Comparison of ENCODE assay signal across 8 cellular contexts in genomic region chr15:78873796-78874761, GRCh38. TPM values are rescaled to one million over a fixed set of nuclear protein-coding genes. Genes with fewer than 3 reads are reported as not detected.
DNase-seq lines count a peak whose midpoint lies in the region; ATAC-seq and TF ChIP-seq lines count a peak whose summit lies in the region.

No MANE protein-coding gene starts in this region.

- peaks cover 14% of the 10 kb centered on the region for H3K36me3 Mint-ChIP-seq in activated T-helper 1 cell treated with anti-CD3 and anti-CD28 coated beads, Interleukin-12 subunit alpha, Interleukin-12 subunit beta, Interleukin-2, Interleukin-4 antibody, amounts not matched to agents 30 ng/mL and 10 ng/mL and 1 ng/mL, durations not matched to agents 14 hours and 24 hours and 36 hours (ENCODE audit: low read depth)

- TF ChIP-seq CTCF in foreskin keratinocyte (conservative IDR thresholded peaks at IDR 0.05) = no peak

- H3K4me3 ChIP-seq in MG63 (peak overlapping the region; percentile 100), rectal smooth muscle tissue (ENCODE audit: low read length) (peak overlapping the region; percentile 97)

- H3K27me3 ChIP-seq in MG63 = no peaks in the 10 kb centered on the region
- no peaks in the 10 kb centered on the region for H3K27me3 ChIP-seq in foreskin keratinocyte
- no peaks in the 10 kb centered on the region for H3K27me3 ChIP-seq in rectal smooth muscle tissue (ENCODE audit: control insufficient read depth, insufficient read depth, low read length)

- H3K27ac Mint-ChIP-seq in activated T-helper 1 cell treated with anti-CD3 and anti-CD28 coated beads, Interleukin-12 subunit alpha, Interleukin-12 subunit beta, Interleukin-2, Interleukin-4 antibody, amounts not matched to agents 30 ng/mL and 10 ng/mL and 1 ng/mL, durations not matched to agents 14 hours and 24 hours and 36 hours = peak overlapping the region; percentile 98

- no peaks in the 10 kb centered on the region for H3K27me3 Mint-ChIP-seq in activated T-helper 1 cell treated with anti-CD3 and anti-CD28 coated beads, Interleukin-12 subunit alpha, Interleukin-12 subunit beta, Interleukin-2, Interleukin-4 antibody, amounts not matched to agents 30 ng/mL and 10 ng/mL and 1 ng/mL, durations not matched to agents 14 hours and 24 hours and 36 hours (ENCODE audit: insufficient read depth)

- no peaks in the 10 kb centered on the region for H3K9me3 Mint-ChIP-seq in activated T-helper 1 cell treated with anti-CD3 and anti-CD28 coated beads, Interleukin-12 subunit alpha, Interleukin-12 subunit beta, Interleukin-2, Interleukin-4 antibody, amounts not matched to agents 30 ng/mL and 10 ng/mL and 1 ng/mL, durations not matched to agents 14 hours and 24 hours and 36 hours

- DNase-seq in ELR (ENCODE audit: low read depth) (peak; percentile 50), MG63 (peak; percentile 33), foreskin keratinocyte (no peak), NCI-H1105 (lab: John Stamatoyannopoulos, UW) (no peak), NCI-H510A treated with DMSO at 0.1 percent for 48 hours (lab: John Stamatoyannopoulos, UW) (no peak)
- DNase-seq in activated T-helper 1 cell treated with anti-CD3 and anti-CD28 coated beads, Interleukin-12 subunit alpha, Interleukin-12 subunit beta, Interleukin-2, Interleukin-4 antibody, amounts not matched to agents 30 ng/mL and 10 ng/mL and 1 ng/mL, durations not matched to agents 14 hours and 24 hours and 36 hours (ENCODE audit: low spot score) = peak; percentile 26

- H3K4me3 Mint-ChIP-seq in activated T-helper 1 cell treated with anti-CD3 and anti-CD28 coated beads, Interleukin-12 subunit alpha, Interleukin-12 subunit beta, Interleukin-2, Interleukin-4 antibody, amounts not matched to agents 30 ng/mL and 10 ng/mL and 1 ng/mL, durations not matched to agents 14 hours and 24 hours and 36 hours = peak overlapping the region; percentile 93

- intact Hi-C loops in activated T-helper 1 cell treated with anti-CD3 and anti-CD28 coated beads, Interleukin-12 subunit alpha, Interleukin-12 subunit beta, Interleukin-2, Interleukin-4 antibody, amounts not matched to agents 30 ng/mL and 10 ng/mL and 1 ng/mL, durations not matched to agents 14 hours and 24 hours and 36 hours (cut with micrococcal nuclease) = loop anchor here (1.0 to 5.0 kb wide), 6 partner anchors 14 to 1279 kb away; partner anchors contain the start of genes FAH, IREB2 and PSMA4

- H3K4me1 ChIP-seq in foreskin keratinocyte (peaks cover 24% of the 10 kb centered on the region), rectal smooth muscle tissue (ENCODE audit: control insufficient read depth, insufficient read depth, low read length) (peaks cover 10% of the 10 kb centered on the region)

- H3K27ac ChIP-seq in foreskin keratinocyte = peak overlapping the region; percentile 99
- H3K27ac ChIP-seq in rectal smooth muscle tissue (ENCODE audit: low read depth, low read length) = peak overlapping the region; percentile 100

- no peak overlapping the region for H3K9ac ChIP-seq in rectal smooth muscle tissue (ENCODE audit: low read length)

- H3K36me3 ChIP-seq in MG63 = peaks cover 24% of the 10 kb centered on the region
- H3K36me3 ChIP-seq in rectal smooth muscle tissue (ENCODE audit: control insufficient read depth, insufficient read depth, low read length) = no peaks in the 10 kb centered on the region

- ATAC-seq in foreskin keratinocyte (no peak), HG03342 (IDR thresholded peaks at IDR 0.05; ENCODE audit: unreplicated experiment) (no peak)

- H3K9me3 ChIP-seq in MG63 = no peaks in the 10 kb centered on the region

- H3K4me1 Mint-ChIP-seq in activated T-helper 1 cell treated with anti-CD3 and anti-CD28 coated beads, Interleukin-12 subunit alpha, Interleukin-12 subunit beta, Interleukin-2, Interleukin-4 antibody, amounts not matched to agents 30 ng/mL and 10 ng/mL and 1 ng/mL, durations not matched to agents 14 hours and 24 hours and 36 hours (ENCODE audit: low read depth) = peaks cover 51% of the 10 kb centered on the region

RNA-seq across cellular contexts. Expression of gene MORF4L1, which starts 1.4 kb away (rescaled TPM):
- 448 and 463 TPM in 2 replicates for total RNA-seq in MG63 (2014; rRNA removed; shearing (Covaris generic); ENCODE audit: low replicate concordance)
- total RNA-seq in activated T-helper 1 cell treated with anti-CD3 and anti-CD28 coated beads, Interleukin-12 subunit alpha, Interleukin-12 subunit beta, Interleukin-2, Interleukin-4 antibody, amounts not matched to agents 30 ng/mL and 10 ng/mL and 1 ng/mL, durations not matched to agents 14 hours and 24 hours and 36 hours = 270 and 271 TPM in 2 replicates
- 186 and 197 TPM in 2 replicates for total RNA-seq in foreskin keratinocyte
- 206 and 222 TPM in 2 replicates for polyA plus RNA-seq in foreskin keratinocyte

Comparison
In these comparisons a context has a peak if more than half of its experiments do, and no peak if none do; other contexts are left out.
1. DNase-seq: peak in ELR (single experiment), MG63 (single experiment) and activated T-helper 1 cell treated with anti-CD3 and anti-CD28 coated beads, Interleukin-12 subunit alpha, Interleukin-12 subunit beta, Interleukin-2, Interleukin-4 antibody, amounts not matched to agents 30 ng/mL and 10 ng/mL and 1 ng/mL, durations not matched to agents 14 hours and 24 hours and 36 hours (single experiment); none in foreskin keratinocyte (0 of 2), NCI-H1105 (single experiment) and NCI-H510A treated with DMSO at 0.1 percent for 48 hours (single experiment).